In genomic region chr19:46471778-46472543, GRCh38 we compare ENCODE assay signal across 10 cellular contexts. TPM values are rescaled to one million over a fixed set of nuclear protein-coding genes. Genes with fewer than 3 reads are reported as not detected.
DNase-seq lines count a peak whose midpoint lies in the region; ATAC-seq and TF ChIP-seq lines count a peak whose summit lies in the region.
"Had no signal": no experiment of that assay in that cellular context is flagged by ENCODE, and none has a peak within 500 bp of the region (broad histone marks: within the 10 kb centered on the region; RNA-seq: fewer than 3 reads in every experiment).

No MANE protein-coding gene starts in this region.

- H3K27me3 ChIP-seq in BE2C (no peaks in the 10 kb centered on the region), gastroesophageal sphincter (peaks cover 18% of the 10 kb centered on the region)

- DNase-seq in BE2C (no peak), WTC11 (ENCODE audit: low spot score) (no peak), progenitor cell of endocrine pancreas (ENCODE audit: low spot score, unreplicated experiment) (no peak), ureter (ENCODE audit: low spot score) (no peak), GM10248 (ENCODE audit: extremely low spot score) (no peak), T-helper 17 cell (no peak)
- DNase-seq: effector CD4-positive, alpha-beta T cell; NCI-H2081 treated with DMSO at 0.1 percent for 48 hours had no signal

- no peak for TF ChIP-seq EP300 in gastroesophageal sphincter (IDR thresholded peaks at IDR 0.05)

- CTCF ChIA-PET in WTC11 (lab: Charles Lee) (interaction anchor here (1.2 to 1.4 kb wide), 2 partner anchors 67 to 443 kb away, joined by 3 read pairs; no protein-coding TSS in a partner anchor), GM10248 (lab: Yijun Ruan, JAX) (interaction anchor here (0.8 kb wide), 1 partner anchor 70 kb away, joined by 3 read pairs; no protein-coding TSS in a partner anchor)

- H3K4me1 Mint-ChIP-seq in WTC11 (peaks cover 11% of the 10 kb centered on the region), progenitor cell of endocrine pancreas (ENCODE audit: low read depth) (peaks cover 9% of the 10 kb centered on the region), T-helper 17 cell (peaks cover 4% of the 10 kb centered on the region)

- H3K4me3 ChIP-seq in BE2C (ENCODE audit: low read depth, low read length) (peak overlapping the region; percentile 75), gastroesophageal sphincter (peak overlapping the region; percentile 32 to 51)

- peak overlapping the region; percentile 7 to 77 (median 66) for H3K27ac ChIP-seq in gastroesophageal sphincter

- H3K36me3 ChIP-seq in BE2C (no peaks in the 10 kb centered on the region; the same call in 1 of the 2 replicates), gastroesophageal sphincter (no peaks in the 10 kb centered on the region)

- POLR2A ChIA-PET in WTC11 (lab: Charles Lee) (no interaction called here), GM10248 (lab: Yijun Ruan, JAX) (interaction anchor here (0.5 kb wide), 1 partner anchor 11 kb away, joined by 4 read pairs; no protein-coding TSS in a partner anchor)

- H3K9me3 ChIP-seq in BE2C (no peaks in the 10 kb centered on the region), gastroesophageal sphincter (no peaks in the 10 kb centered on the region), T-helper 17 cell (ENCODE audit: control insufficient read depth, low read length, poor library complexity, severe bottlenecking) (no peaks in the 10 kb centered on the region)

- ATAC-seq in WTC11 = no peak
- ATAC-seq in gastroesophageal sphincter = no peak
- no peak for ATAC-seq in T-helper 17 cell
- ATAC-seq in HG03439 (IDR thresholded peaks at IDR 0.05; ENCODE audit: unreplicated experiment) = no peak

- 50 to 60% methylated on average over 5 to 11 of the region's 15 CpGs for WGBS in gastroesophageal sphincter (ENCODE audit: low coverage in 1 of 2), 2 donors

- H3K27me3 Mint-ChIP-seq in WTC11 (ENCODE audit: low read depth) (peaks cover 21% of the 10 kb centered on the region), progenitor cell of endocrine pancreas (peaks cover 7% of the 10 kb centered on the region), T-helper 17 cell (peaks cover 55% of the 10 kb centered on the region)

- H3K36me3 Mint-ChIP-seq in WTC11 (peaks cover 27% of the 10 kb centered on the region), progenitor cell of endocrine pancreas (ENCODE audit: insufficient read depth) (peaks cover 16% of the 10 kb centered on the region), T-helper 17 cell (ENCODE audit: low read depth) (peaks cover 5% of the 10 kb centered on the region)

- no peak for TF ChIP-seq POLR2A in gastroesophageal sphincter (IDR thresholded peaks at IDR 0.05)

- peak overlapping the region; percentile 77 for H3K4me3 Mint-ChIP-seq in WTC11
- peak overlapping the region; percentile 75 for H3K4me3 Mint-ChIP-seq in progenitor cell of endocrine pancreas (ENCODE audit: low read depth)
- H3K4me3 Mint-ChIP-seq in T-helper 17 cell = no peak overlapping the region

- H3K9me3 Mint-ChIP-seq in WTC11 (no peaks in the 10 kb centered on the region), progenitor cell of endocrine pancreas (ENCODE audit: low read depth) (no peaks in the 10 kb centered on the region)

- H3K4me1 ChIP-seq in BE2C (no peaks in the 10 kb centered on the region), gastroesophageal sphincter (peaks cover 0 to 17% (median 6%) of the 10 kb centered on the region in 3 donors)

- no peak overlapping the region for H3K27ac Mint-ChIP-seq in WTC11
- no peak overlapping the region for H3K27ac Mint-ChIP-seq in progenitor cell of endocrine pancreas
- H3K27ac Mint-ChIP-seq in T-helper 17 cell = no peak overlapping the region

- TF ChIP-seq CTCF in BE2C (IDR thresholded peaks at IDR 0.05; ENCODE audit: low read depth, low read length) (no peak), WTC11 (IDR thresholded peaks at IDR 0.05) (no peak), gastroesophageal sphincter (IDR thresholded peaks at IDR 0.05) (no peak), progenitor cell of endocrine pancreas (IDR thresholded peaks at IDR 0.05; ENCODE audit: unreplicated experiment) (no peak), GM10248 (IDR thresholded peaks at IDR 0.05; ENCODE audit: control extremely low read depth, extremely low read depth, low read depth, missing control alignments) (no peak)

TF ChIP-seq in WTC11, 78 proteins besides CTCF, POLR2A, EP300 and RAD21:
- no peak for TF ChIP-seq CDX4 (CRISPR knock-in tag; IDR thresholded peaks at IDR 0.05; ENCODE audit: borderline replicate concordance)
- no peak for TF ChIP-seq IRF2 (CRISPR knock-in tag; IDR thresholded peaks at IDR 0.05; ENCODE audit: borderline replicate concordance, low read depth)
- no peak for TF ChIP-seq ZNF232 (CRISPR knock-in tag; IDR thresholded peaks at IDR 0.05)
- TF ChIP-seq MAX (CRISPR knock-in tag; IDR thresholded peaks at IDR 0.05) = no peak
- TF ChIP-seq ZNF121 (CRISPR knock-in tag; IDR thresholded peaks at IDR 0.05) = no peak
- TF ChIP-seq ZNF138 (CRISPR knock-in tag; conservative IDR thresholded peaks at IDR 0.05) = no peak
- no peak for TF ChIP-seq JUN (CRISPR knock-in tag; IDR thresholded peaks at IDR 0.05)
- no peak for TF ChIP-seq GRHL2 (CRISPR knock-in tag; IDR thresholded peaks at IDR 0.05; ENCODE audit: insufficient replicate concordance, severe bottlenecking)
- TF ChIP-seq NR1H2 (CRISPR knock-in tag; IDR thresholded peaks at IDR 0.05) = no peak
- no peak for TF ChIP-seq CREB1 (CRISPR knock-in tag; IDR thresholded peaks at IDR 0.05)
- no peak for TF ChIP-seq ETV6 (CRISPR knock-in tag; IDR thresholded peaks at IDR 0.05)
- TF ChIP-seq ZSCAN18 (CRISPR knock-in tag; IDR thresholded peaks at IDR 0.05) = no peak
- no peak for TF ChIP-seq NFATC4 (CRISPR knock-in tag; IDR thresholded peaks at IDR 0.05)
- TF ChIP-seq ESRRA (CRISPR knock-in tag; IDR thresholded peaks at IDR 0.05; ENCODE audit: borderline replicate concordance) = no peak
- TF ChIP-seq EMX1 (CRISPR knock-in tag; IDR thresholded peaks at IDR 0.05) = no peak
TF ChIP-seq in WTC11: peak in this region for 0.

RNA-seq across cellular contexts. Expression of gene PNMA8A, which starts 0.6 kb away (rescaled TPM):
- polyA plus RNA-seq in BE2C (2012; ENCODE audit: insufficient read depth, insufficient read length, low read depth) = 14.3 TPM
- total RNA-seq in WTC11 (2021) (24.8 to 30.5 TPM (median 25.4 TPM) in 3 replicates), gastroesophageal sphincter (1 to 10 TPM; 1.6 to 5.4 (median 4.0) TPM), progenitor cell of endocrine pancreas (27.5 and 28.1 TPM in 2 replicates), ureter (6.4 TPM), T-helper 17 cell (not detected)

RNA-seq across cellular contexts. Expression of gene PNMA8B, which starts 23.7 kb away (rescaled TPM):
- polyA plus RNA-seq in BE2C (2012; ENCODE audit: insufficient read depth, insufficient read length, low read depth) = 0.40 TPM
- total RNA-seq in WTC11 (2021) (2.8 to 4.0 TPM (median 3.6 TPM) in 3 replicates), gastroesophageal sphincter (1 to 10 TPM; 1.2 to 3.4 (median 1.6) TPM), progenitor cell of endocrine pancreas (1.8 and 2.1 TPM in 2 replicates), ureter (1.1 TPM), T-helper 17 cell (under 1 TPM; 0.17 to 0.18 TPM)

RNA-seq across cellular contexts. Expression of gene PNMA8C, which starts 43.2 kb away (rescaled TPM):
- polyA plus RNA-seq in BE2C (2012; ENCODE audit: insufficient read depth, insufficient read length, low read depth) = 0.65 TPM
- total RNA-seq in WTC11 (2021) = 1.2 to 2.0 TPM (median 2.0 TPM) in 3 replicates
- under 1 TPM in 3 of 4 donors, not detected in 1; 0.12 to 0.39 (median 0.27) TPM for total RNA-seq in gastroesophageal sphincter
- 0.19 and 0.36 TPM in 2 replicates for total RNA-seq in progenitor cell of endocrine pancreas
- total RNA-seq in ureter = 0.23 TPM
- total RNA-seq in T-helper 17 cell = under 1 TPM; 0.10 to 0.12 TPM

RNA-seq across cellular contexts. Expression of gene CCDC8, which starts 58.6 kb away (rescaled TPM):
- not detected for polyA plus RNA-seq in BE2C (2012; ENCODE audit: insufficient read depth, insufficient read length, low read depth)
- total RNA-seq in WTC11 (2021) (25.2 to 27.2 TPM (median 25.7 TPM) in 3 replicates), gastroesophageal sphincter (10 to 100 TPM in 1 of 4 donors, 1 to 10 TPM in 3; 4.3 to 10.1 (median 7.6) TPM), progenitor cell of endocrine pancreas (31.6 and 33.8 TPM in 2 replicates), ureter (10.7 TPM), T-helper 17 cell (not detected)
